Comparison of ENCODE assay signal across 17 cellular contexts in the genomic region with DNA sequence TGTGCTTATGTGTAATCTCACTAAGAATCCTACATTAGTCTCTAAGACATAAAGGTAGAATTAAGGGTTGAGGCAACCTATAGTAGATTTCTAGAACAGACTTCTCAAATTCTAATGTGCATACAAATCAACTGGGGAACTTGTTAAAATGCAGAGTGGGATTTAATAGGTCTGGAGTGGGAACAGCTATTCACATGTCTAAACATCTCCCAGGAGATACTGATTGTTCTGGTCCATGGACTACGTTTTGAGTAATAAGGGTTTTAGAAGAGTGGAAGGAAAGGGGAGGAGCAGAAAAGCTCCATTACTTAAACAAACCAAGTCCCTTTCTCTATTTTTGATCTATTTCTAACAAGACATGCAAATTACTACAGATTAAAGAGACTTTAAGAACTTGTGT.
"Had no signal": no experiment of that assay in that cellular context is flagged by ENCODE, and none has a peak within 500 bp of the region (broad histone marks: within the 10 kb centered on the region; RNA-seq: fewer than 3 reads in every experiment).

No MANE protein-coding gene starts in this region.

- H3K4me3 ChIP-seq: cardiac muscle cell, dorsolateral prefrontal cortex, lung had no signal

- ATAC-seq: activated CD8-positive, alpha-beta T cell treated with anti-CD3 and anti-CD28 coated beads for 36 hours; activated T-helper 17 cell treated with anti-CD3 and anti-CD28 coated beads, Interleukin-2, amount 50 U/mL, for 72 hours; foreskin keratinocyte; stimulated activated naive B cell treated with anti-CD40 and anti-IgM and Interleukin-4, amounts not matched to agents 10 μg/mL and 1 μg/mL and 100 μg/mL, for 72 hours had no signal

- H3K27me3 ChIP-seq: cardiac muscle cell, dorsolateral prefrontal cortex, foreskin keratinocyte had no signal

- H3K36me3 ChIP-seq: cardiac muscle cell had no signal

- H3K27ac ChIP-seq: cardiac muscle cell, epithelial cell of prostate, foreskin keratinocyte had no signal

- H3K4me1 ChIP-seq: foreskin keratinocyte had no signal

- DNase-seq: activated B cell treated with CpG ODN at 0.5 μM for 24 hours; activated CD4-positive, alpha-beta T cell treated with anti-CD3 and anti-CD28 coated beads for 4 hours; activated CD8-positive, alpha-beta T cell treated with anti-CD3 and anti-CD28 coated beads for 36 hours; activated naive CD4-positive, alpha-beta T cell; activated naive CD8-positive, alpha-beta T cell treated with anti-CD3 and anti-CD28 coated beads, Interleukin-2, amount 10 ng/mL, durations not matched to agents 7 days and 5 days; activated T-cell treated with anti-CD3 and anti-CD28 coated beads, Interleukin-2, amount 50 U/mL, for 1 hour; amygdala; dorsolateral prefrontal cortex; foreskin keratinocyte; kidney; nephron progenitor cell; occipital lobe; stimulated activated naive B cell treated with anti-CD40 and anti-IgM and Interleukin-4, amounts not matched to agents 10 μg/mL and 1 μg/mL and 100 μg/mL, for 72 hours had no signal
